25 cellular contexts compared by ENCODE assay signal in genomic region chr11:10072841-10073240, GRCh38.
"Had no signal": no experiment of that assay in that cellular context is flagged by ENCODE, and none has a peak within 500 bp of the region (broad histone marks: within the 10 kb centered on the region; RNA-seq: fewer than 3 reads in every experiment).

No MANE protein-coding gene starts in this region.

- H3K9me3 ChIP-seq: neutrophil, ovary, prostate gland, uterus had no signal

- H3K4me2 ChIP-seq: hepatocyte had no signal

- ATAC-seq: activated CD4-positive, alpha-beta T cell treated with anti-CD3 and anti-CD28 coated beads for 36 hours; activated T-cell treated with anti-CD3 and anti-CD28 coated beads, Interleukin-2, amount 50 U/mL, for 4 hours; esophagus mucosa; stimulated activated naive B cell treated with anti-CD40 and anti-IgM and Interleukin-4, amounts not matched to agents 10 μg/mL and 1 μg/mL and 100 μg/mL, for 72 hours had no signal

- H3K4me1 ChIP-seq: prostate gland, uterus had no signal

- DNase-seq: activated B cell treated with CpG ODN at 0.5 μM for 24 hours; activated CD4-positive, alpha-beta T cell treated with anti-CD3 and anti-CD28 coated beads for 36 hours; activated CD4-positive, alpha-beta T cell treated with anti-CD3 and anti-CD28 coated beads, Interleukin-2, amount 50 U/mL, for 4 hours; activated CD8-positive, alpha-beta memory T cell treated with anti-CD3 and anti-CD28 coated beads for 24 hours; activated CD8-positive, alpha-beta memory T cell treated with anti-CD3 and anti-CD28 coated beads, Interleukin-2, amount 50 U/mL, for 4 hours; activated naive CD4-positive, alpha-beta T cell treated with anti-CD3 and anti-CD28 coated beads for 36 hours; activated naive CD8-positive, alpha-beta T cell treated with anti-CD3 and anti-CD28 coated beads, Interleukin-2, amount 10 ng/mL, durations not matched to agents 7 days and 5 days; activated T-cell treated with anti-CD3 and anti-CD28 coated beads, Interleukin-2, amount 50 U/mL, for 4 hours; amniotic stem cell; central memory CD4-positive, alpha-beta T cell; effector memory CD4-positive, alpha-beta T cell; foreskin melanocyte; glutamatergic neuron; immature natural killer cell; left ventricle myocardium inferior; ovary; stimulated activated CD4-positive, alpha-beta T cell treated with anti-CD3 and anti-CD28 coated beads, Interleukin-2, amount 100 ng/mL, for 48 hours; stimulated activated CD8-positive, alpha-beta memory T cell treated with anti-CD3 and anti-CD28 coated beads, Interleukin-4, amount 100 ng/mL, for 48 hours; stimulated activated naive B cell treated with anti-CD40 and anti-IgM and Interleukin-4, amounts not matched to agents 10 μg/mL and 1 μg/mL and 100 μg/mL, for 72 hours; T1000; uterus had no signal

- H3K27ac ChIP-seq: hepatocyte, left ventricle myocardium inferior, neutrophil, ovary, prostate gland, uterus had no signal

- H3K4me3 ChIP-seq: hepatocyte, left ventricle myocardium inferior, ovary, prostate gland, uterus had no signal

- H2AFZ ChIP-seq: hepatocyte had no signal

- H3K27me3 ChIP-seq: hepatocyte, neutrophil, ovary, uterus had no signal

- H3K79me2 ChIP-seq: hepatocyte had no signal

- H3K36me3 ChIP-seq: left ventricle myocardium inferior, neutrophil, ovary, prostate gland, uterus had no signal
